ENCODE assay signal across 9 cellular contexts in genomic region chr2:221517362-221518121, GRCh38. TPM values are rescaled to one million over a fixed set of nuclear protein-coding genes. Genes with fewer than 3 reads are reported as not detected.
A peak's percentile ranks its signal among the peaks of the same experiment; 100 is the strongest.
DNase-seq lines count a peak whose midpoint lies in the region; ATAC-seq, FAIRE-seq and TF ChIP-seq lines count a peak whose summit lies in the region.
"Had no signal": no experiment of that assay in that cellular context is flagged by ENCODE, and none has a peak within 500 bp of the region (broad histone marks: within the 10 kb centered on the region; RNA-seq: fewer than 3 reads in every experiment).

No MANE protein-coding gene starts in this region.

- H3K9ac ChIP-seq in Karpas-422 (ENCODE audit: low read length), result no peak overlapping the region

- H3K4me1 ChIP-seq in gastroesophageal sphincter (peaks cover 0 to 36% (median 0%) of the 10 kb centered on the region in 3 donors), Karpas-422 (ENCODE audit: low read length) (no peaks in the 10 kb centered on the region)

- H3K4me3 ChIP-seq in gastroesophageal sphincter (no peak overlapping the region), Karpas-422 (ENCODE audit: low read length) (no peak overlapping the region)
- H3K4me3 ChIP-seq: K562 had no signal

- H4K20me1 ChIP-seq in Karpas-422 (ENCODE audit: insufficient read depth, low read depth, low read length), result no peaks in the 10 kb centered on the region

- no peaks in the 10 kb centered on the region for H3K36me3 ChIP-seq in gastroesophageal sphincter
- H3K36me3 ChIP-seq in Karpas-422 (ENCODE audit: insufficient read depth, low read length), result no peaks in the 10 kb centered on the region

- H3K9me2 ChIP-seq in Karpas-422 (replicated peaks; ENCODE audit: insufficient read depth, low read length), result no peaks in the 10 kb centered on the region

- peak; percentile 44 for FAIRE-seq in HTR-8/SVneo (lab: Jason Lieb, UNC)
- FAIRE-seq: K562 had no signal

- H3K27me3 Mint-ChIP-seq in activated CD8-positive, alpha-beta memory T cell treated with anti-CD3 and anti-CD28 coated beads, Interleukin-2, amount 10 ng/mL, durations not matched to agents 7 days and 5 days, result no peaks in the 10 kb centered on the region

- H3K4me1 Mint-ChIP-seq in activated CD8-positive, alpha-beta memory T cell treated with anti-CD3 and anti-CD28 coated beads, Interleukin-2, amount 10 ng/mL, durations not matched to agents 7 days and 5 days, result peaks cover 10% of the 10 kb centered on the region

- H2AFZ ChIP-seq in Karpas-422 (ENCODE audit: low read length), result no peak overlapping the region

- no peak for TF ChIP-seq POLR2A in gastroesophageal sphincter (IDR thresholded peaks at IDR 0.05)

- CTCF ChIA-PET in activated CD8-positive, alpha-beta memory T cell treated with anti-CD3 and anti-CD28 coated beads, Interleukin-2, amount 10 ng/mL, durations not matched to agents 7 days and 5 days (lab: Charles Lee), result interaction anchor here (0.8 to 2.7 kb wide), 7 partner anchors 13 to 56 kb away, joined by 3 to 14 read pairs (median 3); partner anchors contain the start of gene EPHA4

- TF ChIP-seq EP300 in gastroesophageal sphincter (IDR thresholded peaks at IDR 0.05), result no peak

- ATAC-seq in GM21528 (IDR thresholded peaks at IDR 0.05; ENCODE audit: low FRiP score, unreplicated experiment) (peak; percentile 93), gastroesophageal sphincter (peak; percentile 36)
- peak; percentile 86 for ATAC-seq in activated CD8-positive, alpha-beta memory T cell treated with anti-CD3 and anti-CD28 coated beads, Interleukin-2, amount 10 ng/mL, durations not matched to agents 7 days and 5 days
- ATAC-seq: K562 had no signal

- DNase-seq in DMS53 treated with DMSO at 0.1 percent for 48 hours (lab: John Stamatoyannopoulos, UW; ENCODE audit: unreplicated experiment) (peak; percentile 12), HTR-8/SVneo (ENCODE audit: insufficient read length, low spot score) (peak; percentile 34), Karpas-422 (no peak), superior temporal gyrus (ENCODE audit: extremely low spot score) (no peak)
- DNase-seq in activated CD8-positive, alpha-beta memory T cell treated with anti-CD3 and anti-CD28 coated beads, Interleukin-2, amount 10 ng/mL, durations not matched to agents 7 days and 5 days, result peak; percentile 92
- DNase-seq in stimulated activated CD8-positive, alpha-beta memory T cell treated with anti-CD3 and anti-CD28 coated beads, Interleukin-12 subunit alpha, Interleukin-12 subunit beta, amount 100 ng/mL, for 24 hours (ENCODE audit: extremely low read depth), result peak; percentile 30

- no peak overlapping the region for H3K4me2 ChIP-seq in Karpas-422 (ENCODE audit: low read depth, low read length, poor library complexity, severe bottlenecking)

- TF ChIP-seq CTCF in gastroesophageal sphincter (IDR thresholded peaks at IDR 0.05), result no peak

- H3K9me3 ChIP-seq in gastroesophageal sphincter, result no peaks in the 10 kb centered on the region
- no peaks in the 10 kb centered on the region for H3K9me3 ChIP-seq in Karpas-422 (ENCODE audit: low read length)

- H3K79me2 ChIP-seq in Karpas-422 (ENCODE audit: low read length), result no peaks in the 10 kb centered on the region

- no peaks in the 10 kb centered on the region for H3K27me3 ChIP-seq in gastroesophageal sphincter
- no peaks in the 10 kb centered on the region for H3K27me3 ChIP-seq in Karpas-422 (ENCODE audit: low read length)

- H3K9me3 Mint-ChIP-seq in activated CD8-positive, alpha-beta memory T cell treated with anti-CD3 and anti-CD28 coated beads, Interleukin-2, amount 10 ng/mL, durations not matched to agents 7 days and 5 days (ENCODE audit: low read depth), result no peaks in the 10 kb centered on the region

- no peak overlapping the region for H3K27ac Mint-ChIP-seq in activated CD8-positive, alpha-beta memory T cell treated with anti-CD3 and anti-CD28 coated beads, Interleukin-2, amount 10 ng/mL, durations not matched to agents 7 days and 5 days

- peaks cover 5% of the 10 kb centered on the region for H3K36me3 Mint-ChIP-seq in activated CD8-positive, alpha-beta memory T cell treated with anti-CD3 and anti-CD28 coated beads, Interleukin-2, amount 10 ng/mL, durations not matched to agents 7 days and 5 days

- no peak overlapping the region for H3K4me3 Mint-ChIP-seq in activated CD8-positive, alpha-beta memory T cell treated with anti-CD3 and anti-CD28 coated beads, Interleukin-2, amount 10 ng/mL, durations not matched to agents 7 days and 5 days

- H3K27ac ChIP-seq in gastroesophageal sphincter (no peak overlapping the region), Karpas-422 (ENCODE audit: low read length) (no peak overlapping the region)

- 59 to 100% methylated on average over 3 to 6 of the region's 9 CpGs for WGBS in gastroesophageal sphincter (ENCODE audit: low coverage in 1 of 2), 2 donors

RNA-seq across cellular contexts. Expression of gene EPHA4, which starts 54.6 kb away (rescaled TPM):
- total RNA-seq in activated CD8-positive, alpha-beta memory T cell treated with anti-CD3 and anti-CD28 coated beads, Interleukin-2, amount 10 ng/mL, durations not matched to agents 7 days and 5 days, result under 1 TPM; 0.59 to 0.91 TPM
- 10 to 100 TPM; 21.3 to 41.2 (median 31.6) TPM for total RNA-seq in gastroesophageal sphincter
- not detected in 2 replicates for total RNA-seq in Karpas-422 (2014; rRNA removed; shearing (Covaris generic); ENCODE audit: low replicate concordance)

Comparison
In these comparisons a context has a peak if more than half of its experiments do, and no peak if none do; other contexts are left out.
1. DNase-seq: peak in DMS53 treated with DMSO at 0.1 percent for 48 hours (single experiment), HTR-8/SVneo (single experiment), activated CD8-positive, alpha-beta memory T cell treated with anti-CD3 and anti-CD28 coated beads, Interleukin-2, amount 10 ng/mL, durations not matched to agents 7 days and 5 days (single experiment) and stimulated activated CD8-positive, alpha-beta memory T cell treated with anti-CD3 and anti-CD28 coated beads, Interleukin-12 subunit alpha, Interleukin-12 subunit beta, amount 100 ng/mL, for 24 hours (single experiment); none in Karpas-422 (single experiment) and superior temporal gyrus (single experiment).
2. ATAC-seq: peak in every context shown above with its lines; median percentile 93 in GM21528; 86 in activated CD8-positive, alpha-beta memory T cell treated with anti-CD3 and anti-CD28 coated beads, Interleukin-2, amount 10 ng/mL, durations not matched to agents 7 days and 5 days; 36 in gastroesophageal sphincter.
3. RNA of gene EPHA4, which starts 54.6 kb away (total RNA-seq): 21.3 to 41.2 TPM in gastroesophageal sphincter; 0.59 to 0.91 TPM in activated CD8-positive, alpha-beta memory T cell treated with anti-CD3 and anti-CD28 coated beads, Interleukin-2, amount 10 ng/mL, durations not matched to agents 7 days and 5 days and not detected in Karpas-422; every median in the first group is over 10 times any median in the second.